Comparison of ENCODE assay signal across 18 cellular contexts in genomic region chr4:118286685-118287084, GRCh38.
A peak's percentile ranks its signal among the peaks of the same experiment; 100 is the strongest.
DNase-seq lines count a peak whose midpoint lies in the region; ATAC-seq and TF ChIP-seq lines count a peak whose summit lies in the region.
"Had no signal": no experiment of that assay in that cellular context is flagged by ENCODE, and none has a peak within 500 bp of the region (broad histone marks: within the 10 kb centered on the region; RNA-seq: fewer than 3 reads in every experiment).

No MANE protein-coding gene starts in this region.

- no peaks in the 10 kb centered on the region for H3K27me3 Mint-ChIP-seq in MCF 10A (ENCODE audit: insufficient read depth, unreplicated experiment)
- H3K27me3 Mint-ChIP-seq in stimulated activated naive CD8-positive, alpha-beta T cell treated with anti-CD3 and anti-CD28 coated beads, Interleukin-15, amount 100 ng/mL, for 72 hours: no peaks in the 10 kb centered on the region
- H3K27me3 Mint-ChIP-seq: CD4-positive, alpha-beta memory T cell had no signal

- intact Hi-C loops in MCF 10A (cut with micrococcal nuclease) (loop anchor here (1.0 to 10.0 kb wide), 2 partner anchors 65 to 398 kb away; partner anchors contain the start of gene METTL14), breast epithelium (cut with DNase I; ENCODE audit: low total_unique reads) (no loop called here), vagina (cut with DNase I) (no loop called here), upper lobe of right lung (cut with DNase I) (no loop called here)

- H3K4me1 ChIP-seq in breast epithelium (no peaks in the 10 kb centered on the region), foreskin keratinocyte (peaks cover 31% of the 10 kb centered on the region), vagina (peaks cover 1% of the 10 kb centered on the region), upper lobe of right lung (peaks cover 10% of the 10 kb centered on the region)

- peak; percentile 74 for ATAC-seq in foreskin keratinocyte
- no peak for ATAC-seq in HG03139 (IDR thresholded peaks at IDR 0.05; ENCODE audit: unreplicated experiment)
- no peak for ATAC-seq in stimulated activated naive CD8-positive, alpha-beta T cell treated with anti-CD3 and anti-CD28 coated beads, Interleukin-15, amount 100 ng/mL, for 72 hours
- ATAC-seq in upper lobe of right lung: no peak
- ATAC-seq: A549, GM23338, HCT116, HepG2 had no signal

- H3K4me1 Mint-ChIP-seq in MCF 10A (ENCODE audit: insufficient read depth, unreplicated experiment): peaks cover 44% of the 10 kb centered on the region
- peaks cover 8% of the 10 kb centered on the region for H3K4me1 Mint-ChIP-seq in stimulated activated naive CD8-positive, alpha-beta T cell treated with anti-CD3 and anti-CD28 coated beads, Interleukin-15, amount 100 ng/mL, for 72 hours

- no peak overlapping the region for H3K4me3 Mint-ChIP-seq in MCF 10A (ENCODE audit: unreplicated experiment)
- no peak overlapping the region for H3K4me3 Mint-ChIP-seq in stimulated activated naive CD8-positive, alpha-beta T cell treated with anti-CD3 and anti-CD28 coated beads, Interleukin-15, amount 100 ng/mL, for 72 hours
- H3K4me3 Mint-ChIP-seq: CD14-positive monocyte; CD4-positive, alpha-beta memory T cell; GM23338 had no signal

- DNase-seq in MCF 10A (ENCODE audit: unreplicated experiment) (peak; percentile 56), breast epithelium (ENCODE audit: low spot score in 2 of 2) (no peak), epithelial cell of esophagus (ENCODE audit: low read depth) (peak; percentile 90), foreskin keratinocyte (peak; percentile 75 to 84), vagina (ENCODE audit: extremely low spot score in 2 of 2) (no peak), upper lobe of right lung (no peak)
- DNase-seq in stimulated activated naive CD8-positive, alpha-beta T cell treated with anti-CD3 and anti-CD28 coated beads, Interleukin-15, amount 100 ng/mL, for 72 hours: no peak
- DNase-seq: CD4-positive, alpha-beta memory T cell; DMS 273 treated with DMSO at 0.1 percent for 48 hours; DMS53 had no signal

- H3K9me3 ChIP-seq in breast epithelium (no peaks in the 10 kb centered on the region), vagina (no peaks in the 10 kb centered on the region), upper lobe of right lung (no peaks in the 10 kb centered on the region)
- H3K9me3 ChIP-seq: A549, BLaER1 had no signal

- no peak overlapping the region for H3K4me3 ChIP-seq in breast epithelium
- no peak overlapping the region for H3K4me3 ChIP-seq in epithelial cell of esophagus (ENCODE audit: low read length)
- no peak overlapping the region for H3K4me3 ChIP-seq in vagina
- H3K4me3 ChIP-seq in upper lobe of right lung: no peak overlapping the region
- H3K4me3 ChIP-seq: A549, BLaER1, GM23338 had no signal

- CTCF ChIA-PET in MCF 10A (lab: Yijun Ruan, JAX): interaction anchor here (0.6 to 1.3 kb wide), 3 partner anchors 57 to 218 kb away, joined by 3 to 4 read pairs (median 4); no protein-coding TSS in a partner anchor

- no peak for TF ChIP-seq POLR2A in breast epithelium (IDR thresholded peaks at IDR 0.05)
- no peak for TF ChIP-seq POLR2A in vagina (IDR thresholded peaks at IDR 0.05)

- H3K36me3 Mint-ChIP-seq in MCF 10A (ENCODE audit: insufficient read depth, unreplicated experiment): peaks cover 14% of the 10 kb centered on the region

- no TSS peak for BruUV-seq in MCF 10A (replicated peaks; lab: Mats Ljungman, UMichigan)

- H3K27me3 ChIP-seq in breast epithelium (no peaks in the 10 kb centered on the region), foreskin keratinocyte (no peaks in the 10 kb centered on the region), vagina (no peaks in the 10 kb centered on the region), upper lobe of right lung (no peaks in the 10 kb centered on the region)
- H3K27me3 ChIP-seq: BLaER1 had no signal

- H3K9me3 Mint-ChIP-seq in MCF 10A (ENCODE audit: unreplicated experiment): no peaks in the 10 kb centered on the region
- H3K9me3 Mint-ChIP-seq in stimulated activated naive CD8-positive, alpha-beta T cell treated with anti-CD3 and anti-CD28 coated beads, Interleukin-15, amount 100 ng/mL, for 72 hours: no peaks in the 10 kb centered on the region
- H3K9me3 Mint-ChIP-seq: CD4-positive, alpha-beta memory T cell; GM23338 had no signal

- H3K36me3 ChIP-seq in breast epithelium (no peaks in the 10 kb centered on the region), vagina (no peaks in the 10 kb centered on the region), upper lobe of right lung (no peaks in the 10 kb centered on the region)

- TF ChIP-seq CTCF in MCF 10A (IDR thresholded peaks at IDR 0.05; ENCODE audit: unreplicated experiment) (no peak), breast epithelium (IDR thresholded peaks at IDR 0.05) (no peak), epithelial cell of esophagus (IDR thresholded peaks at IDR 0.05; ENCODE audit: insufficient read depth, low read depth, low read length, missing control alignments) (no peak), foreskin keratinocyte (conservative IDR thresholded peaks at IDR 0.05) (no peak), vagina (IDR thresholded peaks at IDR 0.05) (no peak), upper lobe of right lung (IDR thresholded peaks at IDR 0.05) (no peak)

- H3K27ac ChIP-seq in breast epithelium: no peak overlapping the region
- H3K27ac ChIP-seq in foreskin keratinocyte: peak overlapping the region; percentile 94
- peak overlapping the region; percentile 41 for H3K27ac ChIP-seq in vagina
- no peak overlapping the region for H3K27ac ChIP-seq in upper lobe of right lung
- H3K27ac ChIP-seq: 22Rv1, A549, BLaER1 had no signal

- H3K27ac Mint-ChIP-seq in MCF 10A (ENCODE audit: low read depth, unreplicated experiment): peak overlapping the region; percentile 81
- no peak overlapping the region for H3K27ac Mint-ChIP-seq in stimulated activated naive CD8-positive, alpha-beta T cell treated with anti-CD3 and anti-CD28 coated beads, Interleukin-15, amount 100 ng/mL, for 72 hours
- H3K27ac Mint-ChIP-seq: CD4-positive, alpha-beta memory T cell; GM23338 had no signal

- POLR2A ChIA-PET in MCF 10A (lab: Yijun Ruan, JAX): no interaction called here

Comparison
In these comparisons a context has a peak if more than half of its experiments do, and no peak if none do; other contexts are left out.
1. DNase-seq: peak in MCF 10A (single experiment), epithelial cell of esophagus (single experiment) and foreskin keratinocyte (2 of 2); none in breast epithelium (0 of 2), vagina (0 of 2), stimulated activated naive CD8-positive, alpha-beta T cell treated with anti-CD3 and anti-CD28 coated beads, Interleukin-15, amount 100 ng/mL, for 72 hours (0 of 2) and upper lobe of right lung (single experiment).
2. H3K27ac ChIP-seq: peak in foreskin keratinocyte (single experiment) and vagina (single experiment); none in breast epithelium (0 of 2) and upper lobe of right lung (single experiment).